ENCODE assay signal across 9 cellular contexts in the genomic region with DNA sequence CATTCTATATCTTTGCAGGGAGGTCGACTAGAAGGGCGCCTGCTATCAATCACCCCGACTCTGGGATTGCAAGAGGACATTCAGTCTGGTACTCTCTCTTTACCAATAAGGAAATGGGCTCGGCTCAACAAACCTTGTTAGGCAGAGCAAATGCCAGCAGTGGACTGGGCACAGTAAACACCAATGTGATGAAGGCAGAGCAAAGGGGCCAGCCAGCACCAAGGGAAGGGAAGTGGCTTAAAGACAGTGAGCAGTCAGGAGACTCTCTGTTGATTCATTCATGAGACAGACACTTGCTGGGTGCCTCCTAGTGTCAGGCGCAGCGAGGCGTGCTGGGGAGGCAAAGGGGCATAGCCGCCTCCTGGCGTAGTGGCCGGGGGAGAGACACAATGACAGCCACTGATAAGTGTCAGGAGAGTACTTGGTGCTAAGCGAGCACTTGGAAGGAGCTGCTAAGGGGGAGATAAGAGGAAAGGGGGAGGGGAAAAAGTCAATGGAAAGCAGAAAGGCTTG. TPM values are rescaled to one million over a fixed set of nuclear protein-coding genes. Genes with fewer than 3 reads are reported as not detected.
DNase-seq lines count a peak whose midpoint lies in the region; ATAC-seq and TF ChIP-seq lines count a peak whose summit lies in the region.
"Had no signal": no experiment of that assay in that cellular context is flagged by ENCODE, and none has a peak within 500 bp of the region (broad histone marks: within the 10 kb centered on the region; RNA-seq: fewer than 3 reads in every experiment).

No MANE protein-coding gene starts in this region.

- H3K27me3 Mint-ChIP-seq in HFFc6 (ENCODE audit: insufficient read depth): no peaks in the 10 kb centered on the region
- H3K27me3 Mint-ChIP-seq: CD8-positive, alpha-beta memory T cell had no signal

- H3K4me1 ChIP-seq in GM23248 (ENCODE audit: insufficient read depth): peaks cover 32% of the 10 kb centered on the region
- peaks cover 42% of the 10 kb centered on the region for H3K4me1 ChIP-seq in hepatocyte (ENCODE audit: insufficient read depth)

- H3K36me3 ChIP-seq in GM23248 (ENCODE audit: low read depth) (no peaks in the 10 kb centered on the region), hepatocyte (replicated peaks; ENCODE audit: insufficient read depth, low read depth) (no peaks in the 10 kb centered on the region)

- no peak for ATAC-seq in HG03469 (IDR thresholded peaks at IDR 0.05; ENCODE audit: unreplicated experiment)

- peak overlapping the region; percentile 29 for H3K4me2 ChIP-seq in GM23248 (ENCODE audit: unreplicated experiment)
- peak overlapping the region; percentile 68 for H3K4me2 ChIP-seq in hepatocyte

- H3K9me3 ChIP-seq in GM23248 (ENCODE audit: low read depth) (no peaks in the 10 kb centered on the region), hepatocyte (ENCODE audit: low read depth) (no peaks in the 10 kb centered on the region)

- peaks cover 7% of the 10 kb centered on the region for H3K4me1 Mint-ChIP-seq in HFFc6 (ENCODE audit: low read depth)

- no peaks in the 10 kb centered on the region for H3K9me3 Mint-ChIP-seq in HFFc6
- H3K9me3 Mint-ChIP-seq: CD8-positive, alpha-beta memory T cell had no signal

- 84% methylated on average over 10 to 11 of the region's 11 CpGs for WGBS in GM23248 (ENCODE audit: low coverage in 1 of 2, low lambda C conversion rate in 2 of 2, missing lambda C conversion rate in 2 of 2), 2 experiments
- 43% methylated on average over 11 of the region's 11 CpGs for WGBS in hepatocyte (ENCODE audit: low lambda C conversion rate, missing lambda C conversion rate)

- no peak overlapping the region for H3K9ac ChIP-seq in GM23248

- H3K4me3 Mint-ChIP-seq in HFFc6: no peak overlapping the region
- H3K4me3 Mint-ChIP-seq: CD8-positive, alpha-beta memory T cell had no signal

- H2AFZ ChIP-seq in GM23248 (no peak overlapping the region), hepatocyte (peak overlapping the region; percentile 9)

- DNase-seq in GM23248 (peak; percentile 20), amniotic epithelial cell (ENCODE audit: low read depth) (peak; percentile 66), hepatocyte (ENCODE audit: low spot score) (peak; percentile 73), pons (ENCODE audit: low spot score) (peak; percentile 99), HuH-7 (ENCODE audit: low spot score) (no peak), HFFc6 (no peak)
- DNase-seq in stimulated activated CD4-positive, alpha-beta T cell treated with anti-CD3 and anti-CD28 coated beads, Interleukin-4, amount 100 ng/mL, for 24 hours: no peak
- DNase-seq: CD8-positive, alpha-beta memory T cell had no signal

- no peak for TF ChIP-seq CTCF in hepatocyte (IDR thresholded peaks at IDR 0.05; ENCODE audit: poor library complexity)
- no peak for TF ChIP-seq CTCF in HFFc6 (IDR thresholded peaks at IDR 0.05)

- in situ Hi-C loops in GM23248 (cut with MboI): no loop called here

- H3K36me3 Mint-ChIP-seq in HFFc6 (ENCODE audit: low read depth): no peaks in the 10 kb centered on the region
- H3K36me3 Mint-ChIP-seq: CD8-positive, alpha-beta memory T cell had no signal

- H3K27me3 ChIP-seq in GM23248 (replicated peaks; ENCODE audit: insufficient read depth) (no peaks in the 10 kb centered on the region), hepatocyte (no peaks in the 10 kb centered on the region)

- H3K27ac Mint-ChIP-seq in HFFc6: no peak overlapping the region
- H3K27ac Mint-ChIP-seq: CD8-positive, alpha-beta memory T cell had no signal

- peaks cover 32% of the 10 kb centered on the region for H3F3A ChIP-seq in GM23248 (ENCODE audit: insufficient read depth)

- no peaks in the 10 kb centered on the region for H4K20me1 ChIP-seq in GM23248 (ENCODE audit: insufficient read depth)
- no peaks in the 10 kb centered on the region for H4K20me1 ChIP-seq in hepatocyte (ENCODE audit: insufficient read depth, poor library complexity, severe bottlenecking)

- H3K27ac ChIP-seq in GM23248 (no peak overlapping the region), hepatocyte (peak overlapping the region; percentile 87)

- no peak overlapping the region for H3K4me3 ChIP-seq in GM23248
- H3K4me3 ChIP-seq in hepatocyte: no peak overlapping the region

- H3K79me2 ChIP-seq in GM23248 (ENCODE audit: insufficient read depth) (no peaks in the 10 kb centered on the region), hepatocyte (peaks cover 10% of the 10 kb centered on the region)

- H3K9me2 ChIP-seq in GM23248 (ENCODE audit: insufficient read depth): no peaks in the 10 kb centered on the region
- no peaks in the 10 kb centered on the region for H3K9me2 ChIP-seq in hepatocyte (replicated peaks; ENCODE audit: insufficient read depth)

RNA-seq across cellular contexts. Expression of a gene that starts 34.1 kb away (rescaled TPM):
- total RNA-seq in GM23248 (2014; rRNA removed; shearing (Covaris generic)): 0.11 and 0.13 TPM in 2 replicates
- 0.32 and 0.46 TPM in 2 replicates for polyA plus RNA-seq in GM23248 (2016; fragmentation: Nextera tagmentation; extraction: Ambion mirVana)
- total RNA-seq in hepatocyte: 4.5 and 7.8 TPM in 2 replicates
- 4.0 and 5.7 TPM in 2 replicates for polyA plus RNA-seq in hepatocyte
- total RNA-seq in HFFc6 (2021; fragmentation: NEBNext Ultra II Directional; extraction: Animal tissue kit (Norgen Biotek cat#: 25700)): not detected

Comparison
In these comparisons a context has a peak if more than half of its experiments do, and no peak if none do; other contexts are left out.
1. DNase-seq: peak in GM23248 (single experiment), amniotic epithelial cell (single experiment), hepatocyte (single experiment) and pons (single experiment); none in HuH-7 (single experiment), stimulated activated CD4-positive, alpha-beta T cell treated with anti-CD3 and anti-CD28 coated beads, Interleukin-4, amount 100 ng/mL, for 24 hours (single experiment) and HFFc6 (single experiment).